Comparison of ENCODE assay signal across 11 cellular contexts in genomic region chr6:75275067-75275466, GRCh38. TPM values are rescaled to one million over a fixed set of nuclear protein-coding genes. Genes with fewer than 3 reads are reported as not detected.
DNase-seq lines count a peak whose midpoint lies in the region; ATAC-seq and TF ChIP-seq lines count a peak whose summit lies in the region.
"Had no signal": no experiment of that assay in that cellular context is flagged by ENCODE, and none has a peak within 500 bp of the region (broad histone marks: within the 10 kb centered on the region; RNA-seq: fewer than 3 reads in every experiment).

No MANE protein-coding gene starts in this region.

- H3K27me3 ChIP-seq in GM23248 (replicated peaks; ENCODE audit: insufficient read depth) (no peaks in the 10 kb centered on the region), esophagus muscularis mucosa (no peaks in the 10 kb centered on the region), uterus (no peaks in the 10 kb centered on the region)

- H3K27ac ChIP-seq in GM23248: peak overlapping the region; percentile 61
- H3K27ac ChIP-seq in esophagus muscularis mucosa (replicated peaks in 1 of 4): no peak overlapping the region
- no peak overlapping the region for H3K27ac ChIP-seq in uterus

- no peaks in the 10 kb centered on the region for H3K9me2 ChIP-seq in GM23248 (ENCODE audit: insufficient read depth)

- TF ChIP-seq CTCF in foreskin fibroblast (IDR thresholded peaks at IDR 0.05; ENCODE audit: low read depth, low read length): no peak
- TF ChIP-seq CTCF in esophagus muscularis mucosa (IDR thresholded peaks at IDR 0.05): no peak
- TF ChIP-seq CTCF in uterus (IDR thresholded peaks at IDR 0.05): no peak

- intact Hi-C loops in activated T-helper 1 cell treated with anti-CD3 and anti-CD28 coated beads, Interleukin-12 subunit alpha, Interleukin-12 subunit beta, Interleukin-2, Interleukin-4 antibody, amounts not matched to agents 30 ng/mL and 10 ng/mL and 1 ng/mL, durations not matched to agents 14 hours and 24 hours and 36 hours (cut with micrococcal nuclease): no loop called here
- intact Hi-C loops in esophagus muscularis mucosa (cut with DNase I): loop anchor here (10.0 kb wide), 1 partner anchor 330 kb away; the partner anchor contains the start of gene SENP6
- intact Hi-C loops in uterus (cut with DNase I; ENCODE audit: low total_unique reads): loop anchor here (10.0 kb wide), 1 partner anchor 250 kb away; no protein-coding TSS in a partner anchor

- H3F3A ChIP-seq in GM23248 (ENCODE audit: insufficient read depth): peaks cover 15% of the 10 kb centered on the region

- 0 out of 2 replicates have a peak overlapping the region, but pooled peaks have one; percentile 1 for H3K4me3 ChIP-seq in GM23248
- no peak overlapping the region for H3K4me3 ChIP-seq in foreskin fibroblast (ENCODE audit: low read depth in 1 of 2, low read length in 2 of 2)
- H3K4me3 ChIP-seq in esophagus muscularis mucosa: no peak overlapping the region
- H3K4me3 ChIP-seq in uterus: no peak overlapping the region

- no peak for ATAC-seq in HG02610 (IDR thresholded peaks at IDR 0.05; ENCODE audit: unreplicated experiment)

- H4K20me1 ChIP-seq in GM23248 (ENCODE audit: insufficient read depth): 0 out of 2 replicates have a peak, but pooled peaks cover 13% of the 10 kb centered on the region

- TF ChIP-seq EP300 in esophagus muscularis mucosa (IDR thresholded peaks at IDR 0.05): no peak

- peaks cover 66% of the 10 kb centered on the region for H3K36me3 Mint-ChIP-seq in activated T-helper 1 cell treated with anti-CD3 and anti-CD28 coated beads, Interleukin-12 subunit alpha, Interleukin-12 subunit beta, Interleukin-2, Interleukin-4 antibody, amounts not matched to agents 30 ng/mL and 10 ng/mL and 1 ng/mL, durations not matched to agents 14 hours and 24 hours and 36 hours (ENCODE audit: low read depth)

- peaks cover 96% of the 10 kb centered on the region for H3K79me2 ChIP-seq in GM23248 (ENCODE audit: insufficient read depth)

- no peaks in the 10 kb centered on the region for H3K9me3 ChIP-seq in GM23248 (ENCODE audit: low read depth)
- H3K9me3 ChIP-seq in esophagus muscularis mucosa: no peaks in the 10 kb centered on the region
- H3K9me3 ChIP-seq in uterus: no peaks in the 10 kb centered on the region

- peaks cover 8% of the 10 kb centered on the region; the same call in 1 of the 2 replicates for H3K36me3 ChIP-seq in GM23248 (ENCODE audit: low read depth)
- peaks cover 0 to 10% (median 9%) of the 10 kb centered on the region in 4 donors for H3K36me3 ChIP-seq in esophagus muscularis mucosa
- H3K36me3 ChIP-seq in uterus: no peaks in the 10 kb centered on the region

- peaks cover 81% of the 10 kb centered on the region for H3K4me1 Mint-ChIP-seq in activated T-helper 1 cell treated with anti-CD3 and anti-CD28 coated beads, Interleukin-12 subunit alpha, Interleukin-12 subunit beta, Interleukin-2, Interleukin-4 antibody, amounts not matched to agents 30 ng/mL and 10 ng/mL and 1 ng/mL, durations not matched to agents 14 hours and 24 hours and 36 hours (ENCODE audit: low read depth)

- DNase-seq in AG08396 (ENCODE audit: low spot score) (peak; percentile 23), GM23248 (peak; percentile 81), foreskin fibroblast (peak; percentile 85), esophagus muscularis mucosa (ENCODE audit: extremely low spot score) (no peak), uterus (no peak), DMS53 (lab: John Stamatoyannopoulos, UW) (no peak)
- no peak for DNase-seq in activated T-helper 1 cell treated with anti-CD3 and anti-CD28 coated beads, Interleukin-12 subunit alpha, Interleukin-12 subunit beta, Interleukin-2, Interleukin-4 antibody, amounts not matched to agents 30 ng/mL and 10 ng/mL and 1 ng/mL, durations not matched to agents 14 hours and 24 hours and 36 hours (ENCODE audit: low spot score)
- DNase-seq: glutamatergic neuron; NCI-H1694 treated with DMSO at 0.1 percent for 48 hours; stimulated activated CD4-positive, alpha-beta T cell treated with anti-CD3 and anti-CD28 coated beads, Interleukin-4, amount 100 ng/mL, for 24 hours had no signal

- H3K4me2 ChIP-seq in GM23248 (ENCODE audit: unreplicated experiment): peak overlapping the region; percentile 51

- H3K4me3 Mint-ChIP-seq in activated T-helper 1 cell treated with anti-CD3 and anti-CD28 coated beads, Interleukin-12 subunit alpha, Interleukin-12 subunit beta, Interleukin-2, Interleukin-4 antibody, amounts not matched to agents 30 ng/mL and 10 ng/mL and 1 ng/mL, durations not matched to agents 14 hours and 24 hours and 36 hours: no peak overlapping the region

- no peak overlapping the region for H3K9ac ChIP-seq in GM23248

- H3K4me1 ChIP-seq in GM23248 (ENCODE audit: insufficient read depth) (peaks cover 51% of the 10 kb centered on the region), esophagus muscularis mucosa (peaks cover 33 to 85% (median 78%) of the 10 kb centered on the region in 4 donors), uterus (no peaks in the 10 kb centered on the region)

- no peak overlapping the region for H2AFZ ChIP-seq in GM23248

- TF ChIP-seq POLR2A in esophagus muscularis mucosa (IDR thresholded peaks at IDR 0.05; ENCODE audit: low read depth): no peak
- TF ChIP-seq POLR2A in uterus (IDR thresholded peaks at IDR 0.05): no peak

- in situ Hi-C loops in GM23248 (cut with MboI): no loop called here

- peaks cover 17% of the 10 kb centered on the region for H3K9me3 Mint-ChIP-seq in activated T-helper 1 cell treated with anti-CD3 and anti-CD28 coated beads, Interleukin-12 subunit alpha, Interleukin-12 subunit beta, Interleukin-2, Interleukin-4 antibody, amounts not matched to agents 30 ng/mL and 10 ng/mL and 1 ng/mL, durations not matched to agents 14 hours and 24 hours and 36 hours

- H3K27me3 Mint-ChIP-seq in activated T-helper 1 cell treated with anti-CD3 and anti-CD28 coated beads, Interleukin-12 subunit alpha, Interleukin-12 subunit beta, Interleukin-2, Interleukin-4 antibody, amounts not matched to agents 30 ng/mL and 10 ng/mL and 1 ng/mL, durations not matched to agents 14 hours and 24 hours and 36 hours (ENCODE audit: insufficient read depth): no peaks in the 10 kb centered on the region

- H3K27ac Mint-ChIP-seq in activated T-helper 1 cell treated with anti-CD3 and anti-CD28 coated beads, Interleukin-12 subunit alpha, Interleukin-12 subunit beta, Interleukin-2, Interleukin-4 antibody, amounts not matched to agents 30 ng/mL and 10 ng/mL and 1 ng/mL, durations not matched to agents 14 hours and 24 hours and 36 hours: peak overlapping the region; percentile 64

RNA-seq across cellular contexts. Expression of gene TMEM30A, which starts 9.5 kb away (rescaled TPM):
- total RNA-seq in GM23248 (2014; rRNA removed; shearing (Covaris generic)): 150 and 152 TPM in 2 replicates
- polyA plus RNA-seq in GM23248 (2016; fragmentation: Nextera tagmentation; extraction: Ambion mirVana): 118 and 125 TPM in 2 replicates
- total RNA-seq in activated T-helper 1 cell treated with anti-CD3 and anti-CD28 coated beads, Interleukin-12 subunit alpha, Interleukin-12 subunit beta, Interleukin-2, Interleukin-4 antibody, amounts not matched to agents 30 ng/mL and 10 ng/mL and 1 ng/mL, durations not matched to agents 14 hours and 24 hours and 36 hours: 66.6 and 67.2 TPM in 2 replicates
- 100 to 1,000 TPM in 1 of 4 donors, 10 to 100 TPM in 3; 87.6 to 102 (median 91.9) TPM for total RNA-seq in esophagus muscularis mucosa
- total RNA-seq in uterus: 100 to 1,000 TPM in 2 of 4 donors, 10 to 100 TPM in 2; 71.0 to 194 (median 125) TPM

RNA-seq across cellular contexts. Expression of gene COX7A2, which starts 31.5 kb away (rescaled TPM):
- 166 and 545 TPM in 2 replicates for total RNA-seq in GM23248 (2014; rRNA removed; shearing (Covaris generic))
- 666 and 696 TPM in 2 replicates for polyA plus RNA-seq in GM23248 (2016; fragmentation: Nextera tagmentation; extraction: Ambion mirVana)
- 495 and 497 TPM in 2 replicates for total RNA-seq in activated T-helper 1 cell treated with anti-CD3 and anti-CD28 coated beads, Interleukin-12 subunit alpha, Interleukin-12 subunit beta, Interleukin-2, Interleukin-4 antibody, amounts not matched to agents 30 ng/mL and 10 ng/mL and 1 ng/mL, durations not matched to agents 14 hours and 24 hours and 36 hours
- 100 to 1,000 TPM; 126 to 480 (median 300) TPM for total RNA-seq in esophagus muscularis mucosa
- total RNA-seq in uterus: 1,000 to 10,000 TPM in 1 of 4 donors, 100 to 1,000 TPM in 2, 10 to 100 TPM in 1; 58.5 to 1,788 (median 211) TPM

Comparison
In these comparisons a context has a peak if more than half of its experiments do, and no peak if none do; other contexts are left out.
1. DNase-seq: peak in AG08396 (single experiment), GM23248 (single experiment) and foreskin fibroblast (2 of 2); none in activated T-helper 1 cell treated with anti-CD3 and anti-CD28 coated beads, Interleukin-12 subunit alpha, Interleukin-12 subunit beta, Interleukin-2, Interleukin-4 antibody, amounts not matched to agents 30 ng/mL and 10 ng/mL and 1 ng/mL, durations not matched to agents 14 hours and 24 hours and 36 hours (single experiment), esophagus muscularis mucosa (single experiment), uterus (0 of 2) and DMS53 (single experiment).